ENCODE assay signal across 24 cellular contexts in the genomic region with DNA sequence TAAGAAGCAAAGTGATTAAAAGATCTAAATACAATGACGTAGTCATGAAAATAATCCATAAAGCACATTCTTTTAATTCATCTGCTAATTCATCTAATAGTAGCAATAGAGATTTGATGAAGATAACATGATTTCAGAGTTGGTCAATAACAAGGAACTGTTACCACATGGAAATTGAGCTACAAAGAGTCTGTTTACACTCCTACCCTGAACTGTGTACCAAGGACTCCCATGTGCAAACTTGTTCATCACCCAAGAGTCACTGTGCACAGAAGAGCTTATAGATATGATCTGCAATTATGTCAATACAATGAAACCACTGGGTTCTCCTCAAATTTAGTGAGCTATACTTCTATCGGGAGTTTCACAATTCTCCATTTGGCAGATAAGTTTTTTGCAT.
"Had no signal": no experiment of that assay in that cellular context is flagged by ENCODE, and none has a peak within 500 bp of the region (broad histone marks: within the 10 kb centered on the region; RNA-seq: fewer than 3 reads in every experiment).

No MANE protein-coding gene starts in this region.

- H3K4me3 ChIP-seq: breast epithelium, colonic mucosa, dorsolateral prefrontal cortex, heart left ventricle, neural progenitor cell, right lobe of liver, skin epidermis, testis, vagina had no signal

- H3K4me2 ChIP-seq: neural progenitor cell had no signal

- DNase-seq: activated CD4-positive, alpha-beta memory T cell treated with anti-CD3 and anti-CD28 coated beads for 36 hours; activated CD4-positive, alpha-beta T cell treated with anti-CD3 and anti-CD28 coated beads for 48 hours; activated naive CD4-positive, alpha-beta T cell treated with Interleukin-2 at 50 U/mL for 16 hours; activated naive CD8-positive, alpha-beta T cell treated with anti-CD3 and anti-CD28 coated beads for 36 hours; activated T-cell treated with anti-CD3 and anti-CD28 coated beads, Interleukin-2, amount 50 U/mL, for 48 hours; amniotic stem cell; colonic mucosa; endodermal cell; heart left ventricle; left ventricle myocardium superior; mammary epithelial cell; naive thymus-derived CD8-positive, alpha-beta T cell; posterior cingulate gyrus; right lobe of liver; stimulated activated CD4-positive, alpha-beta T cell treated with anti-CD3 and anti-CD28 coated beads, Interleukin-2, amount 100 ng/mL, for 24 hours; testis; trophoblast cell had no signal

- H3K9me3 ChIP-seq: breast epithelium, colonic mucosa, heart left ventricle, right lobe of liver, testis, vagina had no signal

- H3K27me3 ChIP-seq: breast epithelium, colonic mucosa, dorsolateral prefrontal cortex, heart left ventricle, neural progenitor cell, right lobe of liver, testis, vagina had no signal

- H3K4me1 ChIP-seq: breast epithelium, colonic mucosa, neural progenitor cell, right lobe of liver, testis, vagina had no signal

- ATAC-seq: naive thymus-derived CD8-positive, alpha-beta T cell; stimulated activated memory B cell treated with anti-CD40 and anti-IgM and Interleukin-4, amounts not matched to agents 10 μg/mL and 1 μg/mL and 100 μg/mL, for 72 hours had no signal

- H3K36me3 ChIP-seq: breast epithelium, colonic mucosa, heart left ventricle, neural progenitor cell, right lobe of liver, vagina had no signal

- H3K9ac ChIP-seq: neural progenitor cell had no signal

- H3K27ac ChIP-seq: breast epithelium, colonic mucosa, epithelial cell of prostate, heart left ventricle, neural progenitor cell, right lobe of liver, skin epidermis, testis, vagina had no signal
